1 cellular context compared by ENCODE assay signal in the genomic region with DNA sequence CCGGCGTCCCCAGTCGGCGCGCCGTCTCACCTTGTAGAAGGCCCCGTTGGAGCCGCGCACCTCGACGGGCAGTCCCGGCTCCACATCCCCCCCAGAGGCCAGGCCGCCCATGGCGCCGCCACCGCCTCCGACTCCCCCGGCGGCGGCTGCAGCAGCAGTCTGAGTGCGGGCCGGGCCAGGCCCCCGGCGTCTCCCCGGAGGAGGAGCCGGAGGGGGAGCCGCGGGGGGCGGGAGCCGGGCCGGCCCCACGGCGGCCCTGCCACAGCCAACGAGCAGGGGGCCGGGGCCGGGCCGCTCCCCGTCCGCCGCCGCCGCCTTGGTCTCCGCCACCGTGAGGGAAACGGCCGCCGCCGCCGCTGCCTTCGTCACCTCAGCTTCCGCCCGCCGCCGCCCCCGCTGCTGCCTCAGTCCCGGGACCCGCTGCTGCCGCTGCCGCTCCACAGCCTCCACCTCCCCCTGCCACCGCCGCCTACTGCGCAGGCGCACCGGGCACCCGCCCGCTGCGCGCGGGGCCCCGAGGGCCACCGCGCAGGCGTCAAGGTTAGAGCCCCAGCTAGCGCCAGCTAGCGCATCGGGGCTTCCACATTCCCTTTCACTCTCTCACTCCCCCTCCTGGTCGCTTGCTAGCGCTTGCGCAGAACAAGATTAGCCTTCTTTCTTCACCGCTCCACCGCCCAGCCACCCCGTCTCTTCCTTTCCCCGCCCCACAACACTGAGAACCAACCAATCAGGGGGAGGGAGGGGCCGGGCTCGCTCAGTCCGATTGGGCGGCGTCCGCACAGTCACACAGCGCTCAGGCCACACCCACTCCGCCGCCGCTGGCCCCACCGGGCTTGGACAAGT.
TF ChIP-seq lines count a peak whose summit lies in the region.

A gene (minus strand): TSS at position 476 of the 843 bp plus-strand sequence. CDS start 365 bp downstream, at position 111.

TF ChIP-seq in GM12878, 131 proteins besides CTCF, POLR2A, EP300 and RAD21 (continued from another document):
- TF ChIP-seq LARP7 (IDR thresholded peaks at IDR 0.05) (peak; percentile 96), TAF1 (IDR thresholded peaks at IDR 0.05; ENCODE audit: borderline replicate concordance, low read depth, low read length) (peak; percentile 78), BACH1 (IDR thresholded peaks at IDR 0.05; ENCODE audit: borderline replicate concordance) (peak; percentile 85), ZNF274 (IDR thresholded peaks at IDR 0.05; ENCODE audit: insufficient read depth, insufficient read length) (no peak), CHD2 (IDR thresholded peaks at IDR 0.05; ENCODE audit: borderline replicate concordance, low read depth, low read length) (peak; percentile 51; the same call in 1 of the 2 replicates), CREM (IDR thresholded peaks at IDR 0.05; ENCODE audit: low read depth) (peak; percentile 27; the same call in 1 of the 2 replicates), MTA3 (IDR thresholded peaks at IDR 0.05; ENCODE audit: borderline replicate concordance, low read length) (no peak), FOS (IDR thresholded peaks at IDR 0.05; ENCODE audit: borderline replicate concordance, extremely low read depth, insufficient read length) (peak; percentile 31), BHLHE40 (IDR thresholded peaks at IDR 0.05; ENCODE audit: borderline replicate concordance in 1 of 2, low read depth in 2 of 2, low read length in 1 of 2) (peak; percentile 7 to 85; a peak in 2 of 4 replicates), SP1 (IDR thresholded peaks at IDR 0.05; ENCODE audit: low read depth, low read length) (peak; percentile 88), RB1 (IDR thresholded peaks at IDR 0.05; ENCODE audit: borderline replicate concordance) (peak; percentile 88), PAX5 (IDR thresholded peaks at IDR 0.05; ENCODE audit: borderline replicate concordance, low read depth, low read length) (0 out of 2 replicates have a peak, but pooled peaks have one; percentile 6), ZNF217 (IDR thresholded peaks at IDR 0.05) (peak; percentile 57), GATAD2B (conservative IDR thresholded peaks at IDR 0.05; ENCODE audit: low read depth) (peak; percentile 98), NR2F1 (conservative IDR thresholded peaks at IDR 0.05) (peak; percentile 71), EGR1 (IDR thresholded peaks at IDR 0.05; ENCODE audit: borderline replicate concordance in 1 of 2, low read depth in 2 of 2, low read length in 2 of 2) (peak in 1 of 2 experiments; percentile 84; a peak in 1 of 3 replicates), ESRRA (IDR thresholded peaks at IDR 0.05; ENCODE audit: low read length) (no peak), ZSCAN29 (IDR thresholded peaks at IDR 0.05) (0 out of 2 replicates have a peak, but pooled peaks have one; percentile 38), RFX5 (IDR thresholded peaks at IDR 0.05; ENCODE audit: low read depth, low read length) (peak; percentile 85), NRF1 (conservative IDR thresholded peaks at IDR 0.05; ENCODE audit: low read depth, low read length) (peak; percentile 82), CBFB (IDR thresholded peaks at IDR 0.05; ENCODE audit: low read depth) (no peak), HCFC1 (IDR thresholded peaks at IDR 0.05; ENCODE audit: low read length) (0 out of 2 replicates have a peak, but pooled peaks have one; percentile 29), DPF2 (IDR thresholded peaks at IDR 0.05) (peak; percentile 90), CREB1 (IDR thresholded peaks at IDR 0.05; ENCODE audit: low read depth) (peak; percentile 72)
- TF ChIP-seq, protein P1, sequence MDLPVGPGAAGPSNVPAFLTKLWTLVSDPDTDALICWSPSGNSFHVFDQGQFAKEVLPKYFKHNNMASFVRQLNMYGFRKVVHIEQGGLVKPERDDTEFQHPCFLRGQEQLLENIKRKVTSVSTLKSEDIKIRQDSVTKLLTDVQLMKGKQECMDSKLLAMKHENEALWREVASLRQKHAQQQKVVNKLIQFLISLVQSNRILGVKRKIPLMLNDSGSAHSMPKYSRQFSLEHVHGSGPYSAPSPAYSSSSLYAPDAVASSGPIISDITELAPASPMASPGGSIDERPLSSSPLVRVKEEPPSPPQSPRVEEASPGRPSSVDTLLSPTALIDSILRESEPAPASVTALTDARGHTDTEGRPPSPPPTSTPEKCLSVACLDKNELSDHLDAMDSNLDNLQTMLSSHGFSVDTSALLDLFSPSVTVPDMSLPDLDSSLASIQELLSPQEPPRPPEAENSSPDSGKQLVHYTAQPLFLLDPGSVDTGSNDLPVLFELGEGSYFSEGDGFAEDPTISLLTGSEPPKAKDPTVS (IDR thresholded peaks at IDR 0.05; ENCODE audit: low read depth, low read length) = no peak
- TF ChIP-seq, protein P2, sequence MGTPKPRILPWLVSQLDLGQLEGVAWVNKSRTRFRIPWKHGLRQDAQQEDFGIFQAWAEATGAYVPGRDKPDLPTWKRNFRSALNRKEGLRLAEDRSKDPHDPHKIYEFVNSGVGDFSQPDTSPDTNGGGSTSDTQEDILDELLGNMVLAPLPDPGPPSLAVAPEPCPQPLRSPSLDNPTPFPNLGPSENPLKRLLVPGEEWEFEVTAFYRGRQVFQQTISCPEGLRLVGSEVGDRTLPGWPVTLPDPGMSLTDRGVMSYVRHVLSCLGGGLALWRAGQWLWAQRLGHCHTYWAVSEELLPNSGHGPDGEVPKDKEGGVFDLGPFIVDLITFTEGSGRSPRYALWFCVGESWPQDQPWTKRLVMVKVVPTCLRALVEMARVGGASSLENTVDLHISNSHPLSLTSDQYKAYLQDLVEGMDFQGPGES (IDR thresholded peaks at IDR 0.05) = peak; percentile 56; the same call in 1 of the 2 replicates
- TF ChIP-seq, protein P3, sequence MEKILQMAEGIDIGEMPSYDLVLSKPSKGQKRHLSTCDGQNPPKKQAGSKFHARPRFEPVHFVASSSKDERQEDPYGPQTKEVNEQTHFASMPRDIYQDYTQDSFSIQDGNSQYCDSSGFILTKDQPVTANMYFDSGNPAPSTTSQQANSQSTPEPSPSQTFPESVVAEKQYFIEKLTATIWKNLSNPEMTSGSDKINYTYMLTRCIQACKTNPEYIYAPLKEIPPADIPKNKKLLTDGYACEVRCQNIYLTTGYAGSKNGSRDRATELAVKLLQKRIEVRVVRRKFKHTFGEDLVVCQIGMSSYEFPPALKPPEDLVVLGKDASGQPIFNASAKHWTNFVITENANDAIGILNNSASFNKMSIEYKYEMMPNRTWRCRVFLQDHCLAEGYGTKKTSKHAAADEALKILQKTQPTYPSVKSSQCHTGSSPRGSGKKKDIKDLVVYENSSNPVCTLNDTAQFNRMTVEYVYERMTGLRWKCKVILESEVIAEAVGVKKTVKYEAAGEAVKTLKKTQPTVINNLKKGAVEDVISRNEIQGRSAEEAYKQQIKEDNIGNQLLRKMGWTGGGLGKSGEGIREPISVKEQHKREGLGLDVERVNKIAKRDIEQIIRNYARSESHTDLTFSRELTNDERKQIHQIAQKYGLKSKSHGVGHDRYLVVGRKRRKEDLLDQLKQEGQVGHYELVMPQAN (conservative IDR thresholded peaks at IDR 0.05) = peak; percentile 91
- TF ChIP-seq, protein P4, sequence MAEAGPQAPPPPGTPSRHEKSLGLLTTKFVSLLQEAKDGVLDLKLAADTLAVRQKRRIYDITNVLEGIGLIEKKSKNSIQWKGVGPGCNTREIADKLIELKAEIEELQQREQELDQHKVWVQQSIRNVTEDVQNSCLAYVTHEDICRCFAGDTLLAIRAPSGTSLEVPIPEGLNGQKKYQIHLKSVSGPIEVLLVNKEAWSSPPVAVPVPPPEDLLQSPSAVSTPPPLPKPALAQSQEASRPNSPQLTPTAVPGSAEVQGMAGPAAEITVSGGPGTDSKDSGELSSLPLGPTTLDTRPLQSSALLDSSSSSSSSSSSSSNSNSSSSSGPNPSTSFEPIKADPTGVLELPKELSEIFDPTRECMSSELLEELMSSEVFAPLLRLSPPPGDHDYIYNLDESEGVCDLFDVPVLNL (IDR thresholded peaks at IDR 0.05; ENCODE audit: low read depth, low read length) = peak; percentile 44; the same call in 1 of the 2 replicates
- TF ChIP-seq, protein P5, sequence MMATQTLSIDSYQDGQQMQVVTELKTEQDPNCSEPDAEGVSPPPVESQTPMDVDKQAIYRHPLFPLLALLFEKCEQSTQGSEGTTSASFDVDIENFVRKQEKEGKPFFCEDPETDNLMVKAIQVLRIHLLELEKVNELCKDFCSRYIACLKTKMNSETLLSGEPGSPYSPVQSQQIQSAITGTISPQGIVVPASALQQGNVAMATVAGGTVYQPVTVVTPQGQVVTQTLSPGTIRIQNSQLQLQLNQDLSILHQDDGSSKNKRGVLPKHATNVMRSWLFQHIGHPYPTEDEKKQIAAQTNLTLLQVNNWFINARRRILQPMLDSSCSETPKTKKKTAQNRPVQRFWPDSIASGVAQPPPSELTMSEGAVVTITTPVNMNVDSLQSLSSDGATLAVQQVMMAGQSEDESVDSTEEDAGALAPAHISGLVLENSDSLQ (IDR thresholded peaks at IDR 0.05) = peak; percentile 73; the same call in 1 of the 2 replicates
TF ChIP-seq in GM12878: peak in this region for 32.
